In the genomic region with DNA sequence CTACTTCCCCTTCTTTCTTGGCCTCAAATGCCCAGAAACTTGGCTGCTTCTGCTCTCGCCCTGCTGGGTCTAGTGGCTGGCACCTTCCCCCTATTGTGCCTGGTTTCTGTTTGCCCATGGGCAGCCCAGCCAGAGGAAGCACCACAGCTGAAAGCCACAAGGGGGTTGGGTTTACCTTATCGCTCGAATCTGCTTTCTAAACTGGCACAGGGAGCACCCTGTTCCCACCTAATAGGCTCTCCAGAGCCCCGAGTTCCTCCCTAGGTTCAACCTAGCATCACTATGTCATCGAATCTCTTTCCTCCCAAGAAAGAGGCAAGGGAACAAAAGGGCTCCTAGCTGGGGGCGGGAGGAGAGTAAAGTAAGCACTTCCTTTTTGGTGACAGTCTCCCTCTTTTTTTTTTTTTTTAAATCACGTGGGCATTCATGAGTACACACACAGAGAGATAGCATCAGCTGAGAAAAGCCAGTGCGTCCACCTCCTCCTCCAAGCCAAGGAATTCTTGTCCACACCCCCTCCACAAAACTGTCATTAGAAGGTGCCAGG, we compare ENCODE assay signal across 8 cellular contexts.
DNase-seq lines count a peak whose midpoint lies in the region; ATAC-seq and TF ChIP-seq lines count a peak whose summit lies in the region.

No MANE protein-coding gene starts in this region.

- no peak for TF ChIP-seq POLR2A in ovary (IDR thresholded peaks at IDR 0.05)

- H3K27me3 ChIP-seq in thymus (ENCODE audit: control insufficient read depth, insufficient read depth) (no peaks in the 10 kb centered on the region), ovary (no peaks in the 10 kb centered on the region)

- H3K27ac ChIP-seq in caudate nucleus (ENCODE audit: low read depth, low read length) (peak overlapping the region; percentile 59), thymus (ENCODE audit: low read depth) (no peak overlapping the region), ovary (no peak overlapping the region)

- H3K4me3 Mint-ChIP-seq in T-helper 17 cell = peak overlapping the region; percentile 90

- H3K4me1 ChIP-seq in thymus (ENCODE audit: control insufficient read depth, insufficient read depth, low read length) (peaks cover 10% of the 10 kb centered on the region), ovary (ENCODE audit: insufficient read depth) (peaks cover 18% of the 10 kb centered on the region)

- H3K4me3 ChIP-seq in thymus (ENCODE audit: low read length) (peak overlapping the region; percentile 22), ovary (no peak overlapping the region), foreskin fibroblast (ENCODE audit: low read depth in 1 of 2, low read length in 2 of 2) (no peak overlapping the region)

- no peaks in the 10 kb centered on the region for H3K36me3 Mint-ChIP-seq in T-helper 17 cell (ENCODE audit: low read depth)

- H3K36me3 ChIP-seq in thymus (ENCODE audit: control insufficient read depth, insufficient read depth) (no peaks in the 10 kb centered on the region), ovary (no peaks in the 10 kb centered on the region)

- H3K27me3 Mint-ChIP-seq in T-helper 17 cell = peaks cover 35% of the 10 kb centered on the region

- TF ChIP-seq CTCF in ovary (IDR thresholded peaks at IDR 0.05) (no peak), foreskin fibroblast (IDR thresholded peaks at IDR 0.05; ENCODE audit: low read depth, low read length) (no peak)

- TF ChIP-seq EP300 in ovary (IDR thresholded peaks at IDR 0.05) = no peak

- ATAC-seq in T-helper 17 cell = peak; percentile 89

- no peaks in the 10 kb centered on the region for H3K9me3 ChIP-seq in T-helper 17 cell (ENCODE audit: control insufficient read depth, low read length, poor library complexity, severe bottlenecking)
- no peaks in the 10 kb centered on the region for H3K9me3 ChIP-seq in thymus (ENCODE audit: control insufficient read depth)
- H3K9me3 ChIP-seq in ovary = no peaks in the 10 kb centered on the region

- WGBS in thymus = 3% methylated on average over 8 of the region's 8 CpGs
- 67 to 80% (median 75%) methylated on average over 8 of the region's 8 CpGs for WGBS in ovary, 3 donors

- DNase-seq in NCI-H510A treated with DMSO at 0.1 percent for 48 hours (lab: John Stamatoyannopoulos, UW) = peak; percentile 41
- no peak for DNase-seq in NCI-H510A (lab: John Stamatoyannopoulos, UW)
- DNase-seq in T-helper 17 cell = peak in 1 of 3 donors; percentile 15
- DNase-seq in caudate nucleus (lab: John Stamatoyannopoulos, UW) = peak in 27 of 61 donors; percentile 37 to 80 (median 65)
- peak; percentile 63 for DNase-seq in midbrain (lab: John Stamatoyannopoulos, UW)
- DNase-seq in ovary = no peak
- no peak for DNase-seq in foreskin fibroblast

- intact Hi-C loops in ovary (cut with DNase I) = no loop called here

- H3K4me1 Mint-ChIP-seq in T-helper 17 cell = peaks cover 24% of the 10 kb centered on the region

- H3K27ac Mint-ChIP-seq in T-helper 17 cell = peak overlapping the region; percentile 85

Comparison
In these comparisons a context has a peak if more than half of its experiments do, and no peak if none do; other contexts are left out.
1. DNase-seq: peak in NCI-H510A treated with DMSO at 0.1 percent for 48 hours (single experiment) and midbrain (single experiment); none in NCI-H510A (single experiment), ovary (0 of 5) and foreskin fibroblast (0 of 2).